ENCODE assay signal across 1 cellular context in the genomic region with DNA sequence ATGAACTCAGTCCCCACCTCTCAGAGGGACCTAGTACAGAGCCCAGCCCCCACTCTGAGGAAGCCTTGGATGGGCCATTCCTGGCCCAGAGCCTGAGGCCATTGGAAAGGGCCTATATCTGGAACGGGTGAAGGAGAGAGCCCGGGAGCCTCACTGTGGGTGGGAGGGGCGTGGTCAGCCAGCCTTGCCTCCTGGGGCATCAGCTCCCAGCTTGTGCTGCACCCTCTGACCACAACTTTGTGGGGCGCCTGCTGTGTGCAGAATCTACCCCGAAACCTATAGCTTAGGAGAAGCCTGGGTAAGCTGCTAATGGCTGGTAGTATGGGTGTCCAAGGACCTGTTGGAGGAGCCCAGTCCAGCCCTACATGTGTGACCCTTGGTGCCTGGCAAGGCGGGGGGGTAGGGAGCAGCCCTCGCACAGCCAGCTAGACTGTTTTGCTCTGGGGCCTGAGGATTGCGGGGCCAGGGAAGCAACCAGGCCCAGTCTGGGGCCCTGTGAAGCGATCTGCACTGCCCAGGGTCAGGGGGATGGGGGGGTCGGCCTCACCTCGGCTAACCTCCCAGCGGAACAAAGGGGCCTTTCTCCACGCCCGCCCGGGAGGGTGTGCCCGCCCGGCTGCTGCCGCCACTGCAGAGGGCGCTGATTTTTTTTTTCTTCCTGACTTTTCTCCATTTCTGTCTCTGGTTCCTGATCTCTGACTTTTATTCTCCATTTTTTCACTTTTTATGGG.
TF ChIP-seq lines count a peak whose summit lies in the region.

No MANE protein-coding gene starts in this region.

TF ChIP-seq in HepG2, 621 proteins besides CTCF, POLR2A, EP300 and RAD21 (continued from another document and continues in another):
- TF ChIP-seq AHDC1 (CRISPR knock-in tag; IDR thresholded peaks at IDR 0.05; ENCODE audit: borderline replicate concordance) (no peak), BRF2 (CRISPR knock-in tag; IDR thresholded peaks at IDR 0.05) (peak; percentile 20; the same call in 1 of the 2 replicates), ZBTB2 (CRISPR knock-in tag; IDR thresholded peaks at IDR 0.05; ENCODE audit: low read depth) (no peak), TRIM24 (CRISPR knock-in tag; IDR thresholded peaks at IDR 0.05) (no peak), ZBTB34 (CRISPR knock-in tag; IDR thresholded peaks at IDR 0.05) (no peak), ZNF549 (CRISPR knock-in tag; IDR thresholded peaks at IDR 0.05) (no peak), ZNF10 (CRISPR knock-in tag; IDR thresholded peaks at IDR 0.05; ENCODE audit: borderline replicate concordance, low read depth) (no peak), ZNF264 (CRISPR knock-in tag; IDR thresholded peaks at IDR 0.05) (peak; percentile 64; the same call in 1 of the 2 replicates), ZZZ3 (CRISPR knock-in tag; IDR thresholded peaks at IDR 0.05; ENCODE audit: borderline replicate concordance) (no peak), KAT2B (IDR thresholded peaks at IDR 0.05; ENCODE audit: borderline replicate concordance, low read depth, low read length) (no peak), IKZF4 (CRISPR knock-in tag; IDR thresholded peaks at IDR 0.05; ENCODE audit: borderline replicate concordance, low read depth, not compliant biosample characterization) (no peak), NCOA5 (CRISPR knock-in tag; IDR thresholded peaks at IDR 0.05) (no peak), ZSCAN30 (CRISPR knock-in tag; IDR thresholded peaks at IDR 0.05) (no peak), NFKBIZ (CRISPR knock-in tag; IDR thresholded peaks at IDR 0.05) (no peak), ZNF230 (CRISPR knock-in tag; IDR thresholded peaks at IDR 0.05) (0 out of 2 replicates have a peak, but pooled peaks have one; percentile 47), LBX2 (CRISPR knock-in tag; IDR thresholded peaks at IDR 0.05; ENCODE audit: borderline replicate concordance) (no peak), CEBPZ (IDR thresholded peaks at IDR 0.05; ENCODE audit: low read length) (no peak), ZNF746 (CRISPR knock-in tag; IDR thresholded peaks at IDR 0.05) (peak; percentile 82), ZNF660 (CRISPR knock-in tag; IDR thresholded peaks at IDR 0.05; ENCODE audit: borderline replicate concordance, low read depth) (no peak), KLF13 (CRISPR knock-in tag; IDR thresholded peaks at IDR 0.05) (no peak)
- TF ChIP-seq, protein P1, sequence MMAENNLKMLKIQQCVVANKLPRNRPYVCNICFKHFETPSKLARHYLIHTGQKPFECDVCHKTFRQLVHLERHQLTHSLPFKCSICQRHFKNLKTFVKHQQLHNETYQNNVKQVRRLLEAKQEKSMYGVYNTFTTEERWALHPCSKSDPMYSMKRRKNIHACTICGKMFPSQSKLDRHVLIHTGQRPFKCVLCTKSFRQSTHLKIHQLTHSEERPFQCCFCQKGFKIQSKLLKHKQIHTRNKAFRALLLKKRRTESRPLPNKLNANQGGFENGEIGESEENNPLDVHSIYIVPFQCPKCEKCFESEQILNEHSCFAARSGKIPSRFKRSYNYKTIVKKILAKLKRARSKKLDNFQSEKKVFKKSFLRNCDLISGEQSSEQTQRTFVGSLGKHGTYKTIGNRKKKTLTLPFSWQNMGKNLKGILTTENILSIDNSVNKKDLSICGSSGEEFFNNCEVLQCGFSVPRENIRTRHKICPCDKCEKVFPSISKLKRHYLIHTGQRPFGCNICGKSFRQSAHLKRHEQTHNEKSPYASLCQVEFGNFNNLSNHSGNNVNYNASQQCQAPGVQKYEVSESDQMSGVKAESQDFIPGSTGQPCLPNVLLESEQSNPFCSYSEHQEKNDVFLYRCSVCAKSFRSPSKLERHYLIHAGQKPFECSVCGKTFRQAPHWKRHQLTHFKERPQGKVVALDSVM (CRISPR knock-in tag; IDR thresholded peaks at IDR 0.05), result 0 out of 2 replicates have a peak, but pooled peaks have one; percentile 13
- TF ChIP-seq, protein P2, sequence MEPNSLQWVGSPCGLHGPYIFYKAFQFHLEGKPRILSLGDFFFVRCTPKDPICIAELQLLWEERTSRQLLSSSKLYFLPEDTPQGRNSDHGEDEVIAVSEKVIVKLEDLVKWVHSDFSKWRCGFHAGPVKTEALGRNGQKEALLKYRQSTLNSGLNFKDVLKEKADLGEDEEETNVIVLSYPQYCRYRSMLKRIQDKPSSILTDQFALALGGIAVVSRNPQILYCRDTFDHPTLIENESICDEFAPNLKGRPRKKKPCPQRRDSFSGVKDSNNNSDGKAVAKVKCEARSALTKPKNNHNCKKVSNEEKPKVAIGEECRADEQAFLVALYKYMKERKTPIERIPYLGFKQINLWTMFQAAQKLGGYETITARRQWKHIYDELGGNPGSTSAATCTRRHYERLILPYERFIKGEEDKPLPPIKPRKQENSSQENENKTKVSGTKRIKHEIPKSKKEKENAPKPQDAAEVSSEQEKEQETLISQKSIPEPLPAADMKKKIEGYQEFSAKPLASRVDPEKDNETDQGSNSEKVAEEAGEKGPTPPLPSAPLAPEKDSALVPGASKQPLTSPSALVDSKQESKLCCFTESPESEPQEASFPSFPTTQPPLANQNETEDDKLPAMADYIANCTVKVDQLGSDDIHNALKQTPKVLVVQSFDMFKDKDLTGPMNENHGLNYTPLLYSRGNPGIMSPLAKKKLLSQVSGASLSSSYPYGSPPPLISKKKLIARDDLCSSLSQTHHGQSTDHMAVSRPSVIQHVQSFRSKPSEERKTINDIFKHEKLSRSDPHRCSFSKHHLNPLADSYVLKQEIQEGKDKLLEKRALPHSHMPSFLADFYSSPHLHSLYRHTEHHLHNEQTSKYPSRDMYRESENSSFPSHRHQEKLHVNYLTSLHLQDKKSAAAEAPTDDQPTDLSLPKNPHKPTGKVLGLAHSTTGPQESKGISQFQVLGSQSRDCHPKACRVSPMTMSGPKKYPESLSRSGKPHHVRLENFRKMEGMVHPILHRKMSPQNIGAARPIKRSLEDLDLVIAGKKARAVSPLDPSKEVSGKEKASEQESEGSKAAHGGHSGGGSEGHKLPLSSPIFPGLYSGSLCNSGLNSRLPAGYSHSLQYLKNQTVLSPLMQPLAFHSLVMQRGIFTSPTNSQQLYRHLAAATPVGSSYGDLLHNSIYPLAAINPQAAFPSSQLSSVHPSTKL (CRISPR knock-in tag; IDR thresholded peaks at IDR 0.05), result peak; percentile 61
- TF ChIP-seq, protein P3, sequence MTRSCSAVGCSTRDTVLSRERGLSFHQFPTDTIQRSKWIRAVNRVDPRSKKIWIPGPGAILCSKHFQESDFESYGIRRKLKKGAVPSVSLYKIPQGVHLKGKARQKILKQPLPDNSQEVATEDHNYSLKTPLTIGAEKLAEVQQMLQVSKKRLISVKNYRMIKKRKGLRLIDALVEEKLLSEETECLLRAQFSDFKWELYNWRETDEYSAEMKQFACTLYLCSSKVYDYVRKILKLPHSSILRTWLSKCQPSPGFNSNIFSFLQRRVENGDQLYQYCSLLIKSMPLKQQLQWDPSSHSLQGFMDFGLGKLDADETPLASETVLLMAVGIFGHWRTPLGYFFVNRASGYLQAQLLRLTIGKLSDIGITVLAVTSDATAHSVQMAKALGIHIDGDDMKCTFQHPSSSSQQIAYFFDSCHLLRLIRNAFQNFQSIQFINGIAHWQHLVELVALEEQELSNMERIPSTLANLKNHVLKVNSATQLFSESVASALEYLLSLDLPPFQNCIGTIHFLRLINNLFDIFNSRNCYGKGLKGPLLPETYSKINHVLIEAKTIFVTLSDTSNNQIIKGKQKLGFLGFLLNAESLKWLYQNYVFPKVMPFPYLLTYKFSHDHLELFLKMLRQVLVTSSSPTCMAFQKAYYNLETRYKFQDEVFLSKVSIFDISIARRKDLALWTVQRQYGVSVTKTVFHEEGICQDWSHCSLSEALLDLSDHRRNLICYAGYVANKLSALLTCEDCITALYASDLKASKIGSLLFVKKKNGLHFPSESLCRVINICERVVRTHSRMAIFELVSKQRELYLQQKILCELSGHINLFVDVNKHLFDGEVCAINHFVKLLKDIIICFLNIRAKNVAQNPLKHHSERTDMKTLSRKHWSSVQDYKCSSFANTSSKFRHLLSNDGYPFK (CRISPR knock-in tag; IDR thresholded peaks at IDR 0.05; ENCODE audit: borderline replicate concordance), result no peak; the same call in 1 of the 2 replicates
